ENCODE assay signal across 1 cellular context in the genomic region with DNA sequence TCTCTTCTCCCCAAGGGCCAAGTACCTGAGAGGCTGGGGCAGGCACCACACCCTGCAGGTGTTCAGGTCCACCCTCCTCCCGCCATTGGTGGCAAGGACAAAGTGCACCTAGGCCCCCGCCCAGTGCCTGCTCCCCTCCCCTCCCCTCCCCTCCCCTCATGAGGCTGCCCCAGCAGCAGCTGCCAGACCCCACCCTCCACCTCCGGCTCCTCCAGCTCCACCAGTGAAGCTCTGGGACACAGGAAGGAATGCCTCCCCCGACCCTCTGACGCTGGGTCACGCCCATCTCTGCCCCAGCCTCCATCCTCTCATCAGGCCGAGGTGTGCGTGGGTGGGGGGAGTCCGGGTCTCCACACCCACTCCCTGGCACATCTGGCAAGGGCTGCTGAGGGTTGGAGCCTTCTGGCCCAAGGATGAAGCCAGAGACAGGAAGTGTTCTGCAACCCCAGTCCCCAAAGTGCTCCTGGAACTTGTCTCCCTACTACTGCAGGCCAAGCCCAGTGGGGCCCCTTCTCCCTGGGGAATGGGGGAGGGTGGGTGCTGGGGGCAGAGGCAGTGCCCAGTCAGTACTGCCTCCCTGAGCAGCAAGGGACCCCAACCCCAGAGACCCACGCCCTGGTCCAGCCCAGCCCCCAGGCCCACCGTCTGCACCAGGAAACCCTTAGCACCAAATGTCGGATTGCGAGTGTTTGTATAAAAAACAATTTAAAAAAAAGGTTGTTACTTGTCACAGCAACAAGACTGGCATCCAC.
TF ChIP-seq lines count a peak whose summit lies in the region.

No MANE protein-coding gene starts in this region.

TF ChIP-seq in A549, 52 proteins besides CTCF, POLR2A, EP300 and RAD21:
- TF ChIP-seq SREBF2 (IDR thresholded peaks at IDR 0.05): no peak
- no peak for TF ChIP-seq KDM5A (IDR thresholded peaks at IDR 0.05)
- TF ChIP-seq CHD4 (IDR thresholded peaks at IDR 0.05; ENCODE audit: borderline replicate concordance): no peak
- TF ChIP-seq EHMT2 (IDR thresholded peaks at IDR 0.05; ENCODE audit: low read depth): no peak
